ENCODE assay signal across 13 cellular contexts in the genomic region with DNA sequence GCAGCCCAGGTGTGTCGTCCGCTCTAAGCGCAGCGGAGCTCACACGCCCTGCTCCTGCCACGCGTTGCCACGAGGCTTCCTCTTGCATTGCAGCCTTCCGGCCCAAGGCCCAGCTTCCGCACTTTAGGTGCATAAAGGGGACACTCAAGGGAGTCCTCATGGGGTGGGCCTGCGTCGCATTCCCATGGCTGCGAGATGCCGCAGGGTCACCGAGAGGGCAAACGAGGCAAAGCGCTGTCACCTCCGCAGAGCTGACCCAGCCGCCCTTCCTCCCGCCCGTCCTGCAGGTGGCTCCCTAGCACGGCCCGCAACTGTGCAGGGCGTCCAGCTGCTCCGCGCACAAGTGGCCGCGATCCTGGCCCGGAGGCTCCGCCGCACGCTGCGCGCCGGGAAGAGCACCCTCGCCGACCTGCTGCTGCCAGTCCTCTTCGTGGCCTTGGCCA.
"Had no signal": no experiment of that assay in that cellular context is flagged by ENCODE, and none has a peak within 500 bp of the region (broad histone marks: within the 10 kb centered on the region; RNA-seq: fewer than 3 reads in every experiment).

No MANE protein-coding gene starts in this region.

- H3K9me3 ChIP-seq: breast epithelium, esophagus muscularis mucosa, tibial artery had no signal

- H3K4me3 ChIP-seq: breast epithelium, dorsolateral prefrontal cortex, esophagus muscularis mucosa, tibial artery had no signal

- H3K27ac ChIP-seq: breast epithelium, dorsolateral prefrontal cortex, esophagus muscularis mucosa, tibial artery had no signal

- H3K27me3 Mint-ChIP-seq: activated CD4-positive, alpha-beta memory T cell treated with anti-CD3 and anti-CD28 coated beads for 36 hours had no signal

- ATAC-seq: activated T-cell treated with anti-CD3 and anti-CD28 coated beads, Interleukin-2, amount 50 U/mL, for 72 hours had no signal

- H3K4me1 Mint-ChIP-seq: activated naive CD8-positive, alpha-beta T cell treated with anti-CD3 and anti-CD28 coated beads, Interleukin-2, amount 10 ng/mL, durations not matched to agents 7 days and 5 days had no signal

- H3K36me3 ChIP-seq: breast epithelium, esophagus muscularis mucosa, tibial artery had no signal

- H3K4me1 ChIP-seq: breast epithelium, esophagus muscularis mucosa, tibial artery had no signal

- H3K27me3 ChIP-seq: breast epithelium, esophagus muscularis mucosa, tibial artery had no signal

- DNase-seq: activated CD4-positive, alpha-beta memory T cell treated with anti-CD3 and anti-CD28 coated beads for 36 hours; activated CD4-positive, CD25-positive, alpha-beta regulatory T cell treated with anti-CD3 and anti-CD28 coated beads, Interleukin-2, amount 50 U/mL, for 72 hours; activated CD8-positive, alpha-beta memory T cell treated with anti-CD3 and anti-CD28 coated beads, Interleukin-2, amount 50 U/mL, for 4 hours; activated gamma-delta T cell treated with Interleukin-2 at 50 U/mL for 16 hours; activated naive CD8-positive, alpha-beta T cell treated with anti-CD3 and anti-CD28 coated beads, Interleukin-2, amount 10 ng/mL, durations not matched to agents 7 days and 5 days; anterior cingulate cortex; dorsolateral prefrontal cortex; glutamatergic neuron; small intestine; tibial artery had no signal

- H3K36me3 Mint-ChIP-seq: activated CD4-positive, alpha-beta memory T cell treated with anti-CD3 and anti-CD28 coated beads for 36 hours; activated naive CD8-positive, alpha-beta T cell treated with anti-CD3 and anti-CD28 coated beads, Interleukin-2, amount 10 ng/mL, durations not matched to agents 7 days and 5 days had no signal

- H3K4me3 Mint-ChIP-seq: activated CD4-positive, alpha-beta memory T cell treated with anti-CD3 and anti-CD28 coated beads for 36 hours; activated naive CD8-positive, alpha-beta T cell treated with anti-CD3 and anti-CD28 coated beads, Interleukin-2, amount 10 ng/mL, durations not matched to agents 7 days and 5 days; activated T-cell treated with anti-CD3 and anti-CD28 coated beads, Interleukin-2, amount 50 U/mL, for 72 hours had no signal

- H3K27ac Mint-ChIP-seq: activated CD4-positive, alpha-beta memory T cell treated with anti-CD3 and anti-CD28 coated beads for 36 hours; activated naive CD8-positive, alpha-beta T cell treated with anti-CD3 and anti-CD28 coated beads, Interleukin-2, amount 10 ng/mL, durations not matched to agents 7 days and 5 days; activated T-cell treated with anti-CD3 and anti-CD28 coated beads, Interleukin-2, amount 50 U/mL, for 72 hours had no signal

- H3K9me3 Mint-ChIP-seq: activated CD4-positive, alpha-beta memory T cell treated with anti-CD3 and anti-CD28 coated beads for 36 hours; activated naive CD8-positive, alpha-beta T cell treated with anti-CD3 and anti-CD28 coated beads, Interleukin-2, amount 10 ng/mL, durations not matched to agents 7 days and 5 days; activated T-cell treated with anti-CD3 and anti-CD28 coated beads, Interleukin-2, amount 50 U/mL, for 72 hours had no signal
